In the genomic region with DNA sequence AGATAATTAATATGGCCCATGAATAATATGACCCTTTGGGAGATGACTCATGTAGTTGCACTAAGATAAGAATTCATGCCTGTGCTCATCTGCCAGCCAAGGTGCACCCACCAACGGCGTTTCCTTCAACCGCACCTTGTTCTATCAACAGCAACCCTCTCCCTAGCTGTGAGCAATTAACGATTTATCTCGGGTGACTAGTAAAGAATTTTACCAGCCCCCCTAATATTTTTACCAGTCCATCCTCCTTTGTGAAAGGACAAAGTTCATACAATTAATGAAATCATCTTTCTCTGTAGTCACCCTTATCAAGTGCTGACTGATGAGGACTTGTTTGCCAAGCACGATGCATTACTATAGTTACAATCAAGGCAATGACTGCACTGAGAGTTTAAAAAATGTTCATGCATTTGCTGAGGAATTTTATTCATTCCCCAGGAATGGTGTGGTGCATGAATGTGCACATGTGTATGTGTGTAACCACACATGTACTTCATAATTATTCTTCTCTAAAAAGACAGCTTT, we compare ENCODE assay signal across 18 cellular contexts.
"Had no signal": no experiment of that assay in that cellular context is flagged by ENCODE, and none has a peak within 500 bp of the region (broad histone marks: within the 10 kb centered on the region; RNA-seq: fewer than 3 reads in every experiment).

No MANE protein-coding gene starts in this region.

- H3K36me3 Mint-ChIP-seq: activated naive CD8-positive, alpha-beta T cell; brain; stimulated activated effector memory CD8-positive, alpha-beta T cell treated with anti-CD3 and anti-CD28 coated beads, Interleukin-12 subunit alpha, Interleukin-12 subunit beta, amount 100 ng/mL, for 72 hours; T-cell had no signal

- H3K4me1 ChIP-seq: tibial artery, vagina had no signal

- H3K36me3 ChIP-seq: vagina had no signal

- H3K4me3 ChIP-seq: tibial artery, vagina had no signal

- H3K27ac Mint-ChIP-seq: activated naive CD8-positive, alpha-beta T cell; brain; dendritic cell treated with granulocyte-macrophage colony-stimulating factor and Interleukin-4, amounts not matched to agents 40 ng/mL and 50 ng/mL, for 4 days; effector memory CD8-positive, alpha-beta T cell; nephron progenitor cell; progenitor cell of endocrine pancreas; stimulated activated effector memory CD8-positive, alpha-beta T cell treated with anti-CD3 and anti-CD28 coated beads, Interleukin-12 subunit alpha, Interleukin-12 subunit beta, amount 100 ng/mL, for 72 hours; T-cell had no signal

- H3K9me3 ChIP-seq: tibial artery, vagina had no signal

- DNase-seq: activated CD4-positive, alpha-beta T cell treated with anti-CD3 and anti-CD28 coated beads, Interleukin-2, amount 50 U/mL, for 1 hour; activated CD8-positive, alpha-beta memory T cell treated with anti-CD3 and anti-CD28 coated beads for 24 hours; activated gamma-delta T cell treated with Interleukin-2 at 50 U/mL for 16 hours; amniotic stem cell; cerebellar nuclear complex; effector memory CD8-positive, alpha-beta T cell; nephron progenitor cell; occipital lobe; T-cell; T1000; tibial artery had no signal

- H3K27ac ChIP-seq: tibial artery, vagina had no signal

- H3K4me3 Mint-ChIP-seq: activated naive CD8-positive, alpha-beta T cell; brain; dendritic cell treated with granulocyte-macrophage colony-stimulating factor and Interleukin-4, amounts not matched to agents 40 ng/mL and 50 ng/mL, for 4 days; effector memory CD8-positive, alpha-beta T cell; nephron progenitor cell; stimulated activated effector memory CD8-positive, alpha-beta T cell treated with anti-CD3 and anti-CD28 coated beads, Interleukin-12 subunit alpha, Interleukin-12 subunit beta, amount 100 ng/mL, for 72 hours; T-cell had no signal

- ATAC-seq: activated CD4-positive, CD25-positive, alpha-beta regulatory T cell treated with anti-CD3 and anti-CD28 coated beads, Interleukin-2, amount 50 U/mL, for 24 hours; effector memory CD8-positive, alpha-beta T cell; stimulated activated effector memory CD8-positive, alpha-beta T cell treated with anti-CD3 and anti-CD28 coated beads, Interleukin-12 subunit alpha, Interleukin-12 subunit beta, amount 100 ng/mL, for 72 hours; T-cell had no signal

- H3K4me1 Mint-ChIP-seq: stimulated activated effector memory CD8-positive, alpha-beta T cell treated with anti-CD3 and anti-CD28 coated beads, Interleukin-12 subunit alpha, Interleukin-12 subunit beta, amount 100 ng/mL, for 72 hours; T-cell had no signal

- H3K27me3 ChIP-seq: tibial artery, vagina had no signal

- H3K9me3 Mint-ChIP-seq: brain; effector memory CD8-positive, alpha-beta T cell; T-cell had no signal

- H3K27me3 Mint-ChIP-seq: dendritic cell treated with granulocyte-macrophage colony-stimulating factor and Interleukin-4, amounts not matched to agents 40 ng/mL and 50 ng/mL, for 4 days had no signal
